In genomic region chr2:210271300-210271699, GRCh38 we compare ENCODE assay signal across 2 cellular contexts.
TF ChIP-seq lines count a peak whose summit lies in the region.

No MANE protein-coding gene starts in this region.

TF ChIP-seq in A549, 52 proteins besides CTCF, POLR2A, EP300 and RAD21:
- TF ChIP-seq HOXA7 (CRISPR knock-in tag; IDR thresholded peaks at IDR 0.05) (no peak), RARB (CRISPR knock-in tag; IDR thresholded peaks at IDR 0.05) (no peak), MAX (IDR thresholded peaks at IDR 0.05) (no peak), MAFK (IDR thresholded peaks at IDR 0.05; ENCODE audit: partially characterized antibody) (peak; percentile 82), ATOH8 (CRISPR knock-in tag; IDR thresholded peaks at IDR 0.05; ENCODE audit: low read depth) (no peak)

TF ChIP-seq in K562, 482 proteins besides CTCF, POLR2A, EP300 and RAD21:
- TF ChIP-seq MAFK (IDR thresholded peaks at IDR 0.05; ENCODE audit: low read length): peak; percentile 57
- peak; percentile 40; the same call in 1 of the 2 replicates for TF ChIP-seq C11orf30 (IDR thresholded peaks at IDR 0.05; ENCODE audit: low read depth)
- peak; percentile 68 for TF ChIP-seq MAFF (IDR thresholded peaks at IDR 0.05; ENCODE audit: low read length)
- TF ChIP-seq TCF3 (CRISPR knock-in tag; IDR thresholded peaks at IDR 0.05): no peak
- TF ChIP-seq ZNF77 (CRISPR knock-in tag; IDR thresholded peaks at IDR 0.05): no peak
- peak; percentile 63; the same call in 1 of the 2 replicates for TF ChIP-seq ZNF316 (IDR thresholded peaks at IDR 0.05)
- no peak for TF ChIP-seq RBM39 (optimal IDR thresholded peaks at IDR 0.05; ENCODE audit: low read depth, low read length)
- no peak for TF ChIP-seq TSHZ1 (CRISPR knock-in tag; IDR thresholded peaks at IDR 0.05)
- TF ChIP-seq ZNF695 (CRISPR knock-in tag; IDR thresholded peaks at IDR 0.05): no peak
- no peak for TF ChIP-seq KDM4B (IDR thresholded peaks at IDR 0.05; ENCODE audit: borderline replicate concordance in 2 of 2, low read depth in 1 of 2)
- TF ChIP-seq ZHX1 (conservative IDR thresholded peaks at IDR 0.05; ENCODE audit: low read length): no peak
- TF ChIP-seq FOSL1 (tag; conservative IDR thresholded peaks at IDR 0.05): no peak
- TF ChIP-seq MBD1 (CRISPR knock-in tag; IDR thresholded peaks at IDR 0.05): no peak
- TF ChIP-seq SMARCA4 (IDR thresholded peaks at IDR 0.05): no peak
